Comparison of ENCODE assay signal across 1 cellular context in the genomic region with DNA sequence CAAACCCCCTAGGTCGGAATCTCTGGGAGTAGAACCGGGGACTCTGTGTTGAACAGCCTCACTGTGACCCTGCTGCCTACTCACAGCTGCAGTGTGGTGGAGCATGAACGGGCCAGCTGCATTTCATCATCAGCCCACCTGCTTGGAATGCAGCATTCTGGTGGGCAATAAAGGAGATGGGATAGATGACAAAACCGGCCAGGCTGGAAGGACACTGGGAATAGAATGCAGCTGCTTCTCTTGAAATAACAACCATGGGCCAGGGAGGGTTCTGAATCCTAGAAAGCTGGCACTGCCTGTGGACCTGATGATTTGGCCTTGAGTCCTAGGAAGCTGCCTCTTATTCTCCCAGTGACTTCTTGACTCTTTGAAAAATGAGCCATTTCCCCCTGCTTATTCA.
TF ChIP-seq lines count a peak whose summit lies in the region.

No MANE protein-coding gene starts in this region.

TF ChIP-seq in IMR-90, 13 proteins besides CTCF, POLR2A, EP300 and RAD21:
- TF ChIP-seq CHD1 (IDR thresholded peaks at IDR 0.05; ENCODE audit: low read depth, low read length), result no peak
- no peak for TF ChIP-seq RCOR1 (IDR thresholded peaks at IDR 0.05; ENCODE audit: insufficient replicate concordance, low read length)
- no peak for TF ChIP-seq MXI1 (IDR thresholded peaks at IDR 0.05; ENCODE audit: borderline replicate concordance, low read depth, low read length)
- no peak for TF ChIP-seq MAFK (IDR thresholded peaks at IDR 0.05; ENCODE audit: low read depth, low read length)
- no peak for TF ChIP-seq SMC3 (IDR thresholded peaks at IDR 0.05; ENCODE audit: low read depth, low read length)
- TF ChIP-seq NFE2L2 (IDR thresholded peaks at IDR 0.05; ENCODE audit: low read depth, low read length), result no peak
- TF ChIP-seq, protein P1, sequence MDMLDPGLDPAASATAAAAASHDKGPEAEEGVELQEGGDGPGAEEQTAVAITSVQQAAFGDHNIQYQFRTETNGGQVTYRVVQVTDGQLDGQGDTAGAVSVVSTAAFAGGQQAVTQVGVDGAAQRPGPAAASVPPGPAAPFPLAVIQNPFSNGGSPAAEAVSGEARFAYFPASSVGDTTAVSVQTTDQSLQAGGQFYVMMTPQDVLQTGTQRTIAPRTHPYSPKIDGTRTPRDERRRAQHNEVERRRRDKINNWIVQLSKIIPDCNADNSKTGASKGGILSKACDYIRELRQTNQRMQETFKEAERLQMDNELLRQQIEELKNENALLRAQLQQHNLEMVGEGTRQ (IDR thresholded peaks at IDR 0.05; ENCODE audit: low read depth, low read length), result no peak
